ENCODE assay signal across 1 cellular context in the genomic region with DNA sequence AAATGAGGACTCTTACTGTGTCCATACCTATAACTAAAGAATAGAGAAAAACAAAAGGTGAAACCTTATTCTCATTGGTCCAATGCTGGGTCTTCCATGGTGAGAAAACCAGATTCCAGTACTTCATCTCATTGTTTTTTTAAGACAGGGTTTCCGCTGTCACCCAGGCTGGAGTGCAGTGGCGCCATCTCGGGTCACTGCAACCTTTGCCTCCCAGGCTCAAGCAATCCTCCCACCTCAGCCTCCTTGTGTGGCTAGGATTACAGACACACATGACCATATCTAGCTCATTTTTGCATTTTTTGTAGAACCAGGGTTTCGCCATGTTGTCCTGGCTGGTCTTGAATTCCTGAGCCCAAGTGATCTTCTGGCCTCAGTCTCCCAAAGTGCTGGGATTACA.
TF ChIP-seq lines count a peak whose summit lies in the region.

No MANE protein-coding gene starts in this region.

TF ChIP-seq in K562, 482 proteins besides CTCF, POLR2A, EP300 and RAD21:
- TF ChIP-seq, protein P1, sequence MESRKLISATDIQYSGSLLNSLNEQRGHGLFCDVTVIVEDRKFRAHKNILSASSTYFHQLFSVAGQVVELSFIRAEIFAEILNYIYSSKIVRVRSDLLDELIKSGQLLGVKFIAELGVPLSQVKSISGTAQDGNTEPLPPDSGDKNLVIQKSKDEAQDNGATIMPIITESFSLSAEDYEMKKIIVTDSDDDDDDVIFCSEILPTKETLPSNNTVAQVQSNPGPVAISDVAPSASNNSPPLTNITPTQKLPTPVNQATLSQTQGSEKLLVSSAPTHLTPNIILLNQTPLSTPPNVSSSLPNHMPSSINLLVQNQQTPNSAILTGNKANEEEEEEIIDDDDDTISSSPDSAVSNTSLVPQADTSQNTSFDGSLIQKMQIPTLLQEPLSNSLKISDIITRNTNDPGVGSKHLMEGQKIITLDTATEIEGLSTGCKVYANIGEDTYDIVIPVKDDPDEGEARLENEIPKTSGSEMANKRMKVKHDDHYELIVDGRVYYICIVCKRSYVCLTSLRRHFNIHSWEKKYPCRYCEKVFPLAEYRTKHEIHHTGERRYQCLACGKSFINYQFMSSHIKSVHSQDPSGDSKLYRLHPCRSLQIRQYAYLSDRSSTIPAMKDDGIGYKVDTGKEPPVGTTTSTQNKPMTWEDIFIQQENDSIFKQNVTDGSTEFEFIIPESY (CRISPR knock-in tag; IDR thresholded peaks at IDR 0.05), result peak; percentile 69; the same call in 1 of the 2 replicates
- no peak for TF ChIP-seq ZNF175 (CRISPR knock-in tag; IDR thresholded peaks at IDR 0.05; ENCODE audit: low read depth)
TF ChIP-seq in K562: peak in this region for 1.
